In genomic region chr1:240356568-240356967, GRCh38 we compare ENCODE assay signal across 1 cellular context.
TF ChIP-seq lines count a peak whose summit lies in the region.

No MANE protein-coding gene starts in this region.

TF ChIP-seq in SK-N-SH treated with all-trans-retinoic acid at 6 μM for 48 hours, 23 proteins besides CTCF, POLR2A, EP300 and RAD21 (continued from another document):
- TF ChIP-seq ZNF565 (CRISPR knock-in tag; conservative IDR thresholded peaks at IDR 0.05; ENCODE audit: low read depth) (no peak), CSDC2 (CRISPR knock-in tag; IDR thresholded peaks at IDR 0.05) (no peak), BACH2 (CRISPR knock-in tag; IDR thresholded peaks at IDR 0.05; ENCODE audit: borderline replicate concordance) (no peak), RARB (CRISPR knock-in tag; IDR thresholded peaks at IDR 0.05) (peak; percentile 66; the same call in 1 of the 2 replicates), OSR1 (CRISPR knock-in tag; IDR thresholded peaks at IDR 0.05) (no peak), GLIS3 (CRISPR knock-in tag; IDR thresholded peaks at IDR 0.05) (no peak)
TF ChIP-seq in SK-N-SH treated with all-trans-retinoic acid at 6 μM for 48 hours: peak in this region for 6.
